In the genomic region with DNA sequence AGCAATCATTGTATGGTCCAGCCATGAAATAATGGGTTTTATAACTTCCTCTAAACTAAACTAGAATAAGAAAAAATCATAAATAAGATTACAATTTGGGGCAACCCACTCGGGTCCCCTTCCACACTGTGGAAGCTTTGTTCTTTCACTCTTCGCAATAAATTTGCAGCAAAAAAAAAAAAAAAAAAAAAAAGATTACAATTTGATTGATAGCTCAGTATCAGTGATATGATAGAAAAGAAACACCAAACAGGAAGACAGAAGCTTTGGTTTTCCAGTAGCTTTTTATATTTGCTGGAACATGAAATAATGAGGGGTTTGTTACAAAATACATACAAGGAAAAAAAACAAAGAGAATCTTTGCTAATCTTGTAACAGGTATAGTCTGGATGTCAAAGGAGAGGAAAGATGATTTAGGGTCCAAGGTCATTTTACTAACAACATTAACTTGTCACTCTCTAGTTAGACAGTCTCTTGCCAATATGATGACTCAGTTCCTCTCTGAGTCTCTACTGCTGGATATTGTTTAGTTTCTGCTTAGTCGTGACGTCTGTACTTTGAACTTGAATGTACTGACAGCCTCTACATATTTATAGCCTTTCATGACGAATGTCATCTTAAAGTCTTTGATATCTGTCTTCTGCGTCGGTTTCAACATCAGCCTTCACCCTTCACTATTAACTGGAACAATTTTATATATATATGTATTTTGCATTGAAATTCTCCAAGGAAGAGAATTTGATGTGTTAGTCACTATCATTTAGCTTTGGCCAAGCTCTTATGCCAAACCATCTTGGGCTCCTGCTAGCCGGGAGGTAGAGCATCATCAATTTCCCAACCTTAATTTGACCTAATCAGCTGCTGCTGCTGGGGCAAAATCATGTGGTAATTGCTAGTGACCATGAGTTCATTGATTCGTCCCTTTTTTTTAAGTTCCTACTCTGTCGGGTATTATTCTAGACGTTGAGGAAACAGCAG, we compare ENCODE assay signal across 1 cellular context.
TF ChIP-seq lines count a peak whose summit lies in the region.

No MANE protein-coding gene starts in this region.

TF ChIP-seq in K562, 482 proteins besides CTCF, POLR2A, EP300 and RAD21 (continued from another document and continues in another):
- TF ChIP-seq, protein P1, sequence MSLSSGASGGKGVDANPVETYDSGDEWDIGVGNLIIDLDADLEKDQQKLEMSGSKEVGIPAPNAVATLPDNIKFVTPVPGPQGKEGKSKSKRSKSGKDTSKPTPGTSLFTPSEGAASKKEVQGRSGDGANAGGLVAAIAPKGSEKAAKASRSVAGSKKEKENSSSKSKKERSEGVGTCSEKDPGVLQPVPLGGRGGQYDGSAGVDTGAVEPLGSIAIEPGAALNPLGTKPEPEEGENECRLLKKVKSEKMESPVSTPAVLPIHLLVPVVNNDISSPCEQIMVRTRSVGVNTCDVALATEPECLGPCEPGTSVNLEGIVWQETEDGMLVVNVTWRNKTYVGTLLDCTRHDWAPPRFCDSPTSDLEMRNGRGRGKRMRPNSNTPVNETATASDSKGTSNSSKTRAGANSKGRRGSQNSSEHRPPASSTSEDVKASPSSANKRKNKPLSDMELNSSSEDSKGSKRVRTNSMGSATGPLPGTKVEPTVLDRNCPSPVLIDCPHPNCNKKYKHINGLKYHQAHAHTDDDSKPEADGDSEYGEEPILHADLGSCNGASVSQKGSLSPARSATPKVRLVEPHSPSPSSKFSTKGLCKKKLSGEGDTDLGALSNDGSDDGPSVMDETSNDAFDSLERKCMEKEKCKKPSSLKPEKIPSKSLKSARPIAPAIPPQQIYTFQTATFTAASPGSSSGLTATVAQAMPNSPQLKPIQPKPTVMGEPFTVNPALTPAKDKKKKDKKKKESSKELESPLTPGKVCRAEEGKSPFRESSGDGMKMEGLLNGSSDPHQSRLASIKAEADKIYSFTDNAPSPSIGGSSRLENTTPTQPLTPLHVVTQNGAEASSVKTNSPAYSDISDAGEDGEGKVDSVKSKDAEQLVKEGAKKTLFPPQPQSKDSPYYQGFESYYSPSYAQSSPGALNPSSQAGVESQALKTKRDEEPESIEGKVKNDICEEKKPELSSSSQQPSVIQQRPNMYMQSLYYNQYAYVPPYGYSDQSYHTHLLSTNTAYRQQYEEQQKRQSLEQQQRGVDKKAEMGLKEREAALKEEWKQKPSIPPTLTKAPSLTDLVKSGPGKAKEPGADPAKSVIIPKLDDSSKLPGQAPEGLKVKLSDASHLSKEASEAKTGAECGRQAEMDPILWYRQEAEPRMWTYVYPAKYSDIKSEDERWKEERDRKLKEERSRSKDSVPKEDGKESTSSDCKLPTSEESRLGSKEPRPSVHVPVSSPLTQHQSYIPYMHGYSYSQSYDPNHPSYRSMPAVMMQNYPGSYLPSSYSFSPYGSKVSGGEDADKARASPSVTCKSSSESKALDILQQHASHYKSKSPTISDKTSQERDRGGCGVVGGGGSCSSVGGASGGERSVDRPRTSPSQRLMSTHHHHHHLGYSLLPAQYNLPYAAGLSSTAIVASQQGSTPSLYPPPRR (CRISPR knock-in tag; IDR thresholded peaks at IDR 0.05; ENCODE audit: borderline replicate concordance) = no peak
- TF ChIP-seq THRB (CRISPR knock-in tag; conservative IDR thresholded peaks at IDR 0.05) = no peak
- TF ChIP-seq, protein P2, sequence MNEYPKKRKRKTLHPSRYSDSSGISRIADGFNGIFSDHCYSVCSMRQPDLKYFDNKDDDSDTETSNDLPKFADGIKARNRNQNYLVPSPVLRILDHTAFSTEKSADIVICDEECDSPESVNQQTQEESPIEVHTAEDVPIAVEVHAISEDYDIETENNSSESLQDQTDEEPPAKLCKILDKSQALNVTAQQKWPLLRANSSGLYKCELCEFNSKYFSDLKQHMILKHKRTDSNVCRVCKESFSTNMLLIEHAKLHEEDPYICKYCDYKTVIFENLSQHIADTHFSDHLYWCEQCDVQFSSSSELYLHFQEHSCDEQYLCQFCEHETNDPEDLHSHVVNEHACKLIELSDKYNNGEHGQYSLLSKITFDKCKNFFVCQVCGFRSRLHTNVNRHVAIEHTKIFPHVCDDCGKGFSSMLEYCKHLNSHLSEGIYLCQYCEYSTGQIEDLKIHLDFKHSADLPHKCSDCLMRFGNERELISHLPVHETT (CRISPR knock-in tag; conservative IDR thresholded peaks at IDR 0.05 in 1 of 2, IDR thresholded peaks at IDR 0.05 in 1 of 2) = no peak
- TF ChIP-seq ESRRA (IDR thresholded peaks at IDR 0.05; ENCODE audit: borderline replicate concordance, low read depth) = peak; percentile 72
- TF ChIP-seq NFATC3 (IDR thresholded peaks at IDR 0.05) = no peak
- no peak for TF ChIP-seq MTA2 (IDR thresholded peaks at IDR 0.05; ENCODE audit: low read depth)
- TF ChIP-seq RB1 (IDR thresholded peaks at IDR 0.05; ENCODE audit: low read depth) = no peak
- no peak for TF ChIP-seq ATF1 (CRISPR knock-in tag; IDR thresholded peaks at IDR 0.05)
- peak; percentile 70 for TF ChIP-seq ATF1 (tag; IDR thresholded peaks at IDR 0.05)
- no peak for TF ChIP-seq PHF21A (IDR thresholded peaks at IDR 0.05; ENCODE audit: borderline replicate concordance, low read depth)
- no peak for TF ChIP-seq MYNN (IDR thresholded peaks at IDR 0.05)
- TF ChIP-seq MYNN (CRISPR knock-in tag; IDR thresholded peaks at IDR 0.05) = no peak
- no peak for TF ChIP-seq KDM1A (IDR thresholded peaks at IDR 0.05)
- no peak for TF ChIP-seq PHF8 (IDR thresholded peaks at IDR 0.05; ENCODE audit: borderline replicate concordance, low read length)
- TF ChIP-seq LEF1 (IDR thresholded peaks at IDR 0.05) = peak; percentile 85
- no peak for TF ChIP-seq ZBTB12 (CRISPR knock-in tag; IDR thresholded peaks at IDR 0.05)
- peak; percentile 65 for TF ChIP-seq ZNF384 (IDR thresholded peaks at IDR 0.05; ENCODE audit: low read depth, low read length)
- TF ChIP-seq DDX20 (tag; IDR thresholded peaks at IDR 0.05; ENCODE audit: low read depth) = no peak
- peak; percentile 26; the same call in 1 of the 2 replicates for TF ChIP-seq TEAD4 (IDR thresholded peaks at IDR 0.05; ENCODE audit: low read length)
- no peak for TF ChIP-seq TEAD4 (CRISPR knock-in tag; IDR thresholded peaks at IDR 0.05; ENCODE audit: borderline replicate concordance)
- no peak for TF ChIP-seq TFAM (CRISPR knock-in tag; conservative IDR thresholded peaks at IDR 0.05)
- TF ChIP-seq E2F8 (IDR thresholded peaks at IDR 0.05; ENCODE audit: low read depth, partially characterized antibody) = peak; percentile 43
- TF ChIP-seq GABPB1 (CRISPR knock-in tag; IDR thresholded peaks at IDR 0.05) = no peak
- TF ChIP-seq ZNF655 (CRISPR knock-in tag; IDR thresholded peaks at IDR 0.05) = no peak
- TF ChIP-seq FOXP1 (CRISPR knock-in tag; IDR thresholded peaks at IDR 0.05) = no peak
- TF ChIP-seq MAFF (IDR thresholded peaks at IDR 0.05; ENCODE audit: low read length) = peak; percentile 52; the same call in 1 of the 2 replicates
- TF ChIP-seq SREBF1 (IDR thresholded peaks at IDR 0.05; ENCODE audit: borderline replicate concordance, low read depth, low read length) = no peak
- TF ChIP-seq DNMT1 (IDR thresholded peaks at IDR 0.05) = no peak
- no peak for TF ChIP-seq POLR2AphosphoS5 (IDR thresholded peaks at IDR 0.05; ENCODE audit: control insufficient read depth, insufficient read depth, low read depth, low read length)
- TF ChIP-seq JUNB (CRISPR knock-in tag; conservative IDR thresholded peaks at IDR 0.05) = no peak
- TF ChIP-seq RBFOX2 (IDR thresholded peaks at IDR 0.05; ENCODE audit: low read depth, low read length) = no peak
- TF ChIP-seq E2F5 (CRISPR knock-in tag; IDR thresholded peaks at IDR 0.05) = no peak
- 0 out of 4 replicates have a peak, but pooled peaks of 1 of the 2 experiments have one; percentile 16 for TF ChIP-seq ARNT (IDR thresholded peaks at IDR 0.05)
- TF ChIP-seq ZNF354B (CRISPR knock-in tag; IDR thresholded peaks at IDR 0.05) = no peak
- TF ChIP-seq ZBTB9 (CRISPR knock-in tag; IDR thresholded peaks at IDR 0.05) = no peak
- no peak for TF ChIP-seq SP1 (CRISPR knock-in tag; IDR thresholded peaks at IDR 0.05)
- no peak for TF ChIP-seq GTF2E2 (tag; IDR thresholded peaks at IDR 0.05)
- TF ChIP-seq ZNF41 (CRISPR knock-in tag; conservative IDR thresholded peaks at IDR 0.05) = no peak
- TF ChIP-seq TEAD1 (CRISPR knock-in tag; IDR thresholded peaks at IDR 0.05) = no peak
- TF ChIP-seq ZNF274 (IDR thresholded peaks at IDR 0.05; ENCODE audit: borderline replicate concordance, low read depth, low read length) = no peak
- TF ChIP-seq EWSR1 (IDR thresholded peaks at IDR 0.05; ENCODE audit: borderline replicate concordance, low read depth, partially characterized antibody) = no peak
